ENCODE assay signal across 11 cellular contexts in genomic region chr12:120314220-120314619, GRCh38. TPM values are rescaled to one million over a fixed set of nuclear protein-coding genes. Genes with fewer than 3 reads are reported as not detected.
A peak's percentile ranks its signal among the peaks of the same experiment; 100 is the strongest.
DNase-seq lines count a peak whose midpoint lies in the region; ATAC-seq and TF ChIP-seq lines count a peak whose summit lies in the region.
"Had no signal": no experiment of that assay in that cellular context is flagged by ENCODE, and none has a peak within 500 bp of the region (broad histone marks: within the 10 kb centered on the region; RNA-seq: fewer than 3 reads in every experiment).

No MANE protein-coding gene starts in this region.

- H3K4me1 ChIP-seq in endodermal cell (ENCODE audit: control insufficient read depth, insufficient read depth, low read length) = no peaks in the 10 kb centered on the region
- peaks cover 9 to 21% (median 19%) of the 10 kb centered on the region in 6 donors for H3K4me1 ChIP-seq in spleen

- peak; percentile 15 for DNase-seq in SIG-M5 treated with dmso at 0.1 percent for 504 hours (lab: John Stamatoyannopoulos, UW; ENCODE audit: unreplicated experiment)
- DNase-seq in SIG-M5 (lab: John Stamatoyannopoulos, UW) = no peak
- DNase-seq in NAMALWA (ENCODE audit: low spot score) = peak; percentile 46
- peak; percentile 86 for DNase-seq in endodermal cell
- peak; percentile 4 for DNase-seq in spleen
- DNase-seq in effector CD8-positive, alpha-beta T cell (lab: John Stamatoyannopoulos, UW) = no peak
- DNase-seq in activated naive CD8-positive, alpha-beta T cell treated with anti-CD3 and anti-CD28 coated beads for 36 hours = no peak
- DNase-seq: activated CD4-positive, alpha-beta T cell treated with anti-CD3 and anti-CD28 coated beads, Interleukin-2, amount 50 U/mL, for 48 hours; NCI-H226; substantia nigra had no signal

- no peak for ATAC-seq in GM18520 (IDR thresholded peaks at IDR 0.05; ENCODE audit: unreplicated experiment)

- H3K27me3 Mint-ChIP-seq in endodermal cell (ENCODE audit: insufficient read depth) = peaks cover 2% of the 10 kb centered on the region
- peaks cover 4% of the 10 kb centered on the region for H3K27me3 Mint-ChIP-seq in activated naive CD8-positive, alpha-beta T cell treated with anti-CD3 and anti-CD28 coated beads for 36 hours

- H3K9me3 ChIP-seq in endodermal cell (ENCODE audit: control insufficient read depth, low read length) (no peaks in the 10 kb centered on the region), spleen (no peaks in the 10 kb centered on the region)

- no peak overlapping the region for H3K4me3 Mint-ChIP-seq in endodermal cell
- H3K4me3 Mint-ChIP-seq in activated naive CD8-positive, alpha-beta T cell treated with anti-CD3 and anti-CD28 coated beads for 36 hours = no peak overlapping the region

- WGBS in endodermal cell (ENCODE audit: insufficient coverage in 1 of 2, insufficient read length in 1 of 2), 2 experiments = 52 to 65% methylated on average over 4 to 5 of the region's 5 CpGs
- WGBS in spleen, 5 donors = 57 to 76% (median 74%) methylated on average over 5 of the region's 5 CpGs

- no peak overlapping the region for H3K27ac ChIP-seq in endodermal cell (ENCODE audit: low read depth, low read length)
- H3K27ac ChIP-seq in spleen = no peak overlapping the region

- H3K4me1 Mint-ChIP-seq in endodermal cell = peaks cover 7% of the 10 kb centered on the region
- H3K4me1 Mint-ChIP-seq in activated naive CD8-positive, alpha-beta T cell treated with anti-CD3 and anti-CD28 coated beads for 36 hours = peaks cover 6% of the 10 kb centered on the region

- TF ChIP-seq CTCF in endodermal cell (conservative IDR thresholded peaks at IDR 0.05) (peak; percentile 69), spleen (IDR thresholded peaks at IDR 0.05 in 8 of 11, conservative IDR thresholded peaks at IDR 0.05 in 3 of 11) (no peak)

- intact Hi-C loops in spleen (cut with DNase I; ENCODE audit: low total_unique reads) = no loop called here

- peaks cover 4% of the 10 kb centered on the region for H3K9me3 Mint-ChIP-seq in endodermal cell
- no peaks in the 10 kb centered on the region for H3K9me3 Mint-ChIP-seq in activated naive CD8-positive, alpha-beta T cell treated with anti-CD3 and anti-CD28 coated beads for 36 hours

- no peak for TF ChIP-seq POLR2A in spleen (IDR thresholded peaks at IDR 0.05)

- no peak overlapping the region for H3K27ac Mint-ChIP-seq in endodermal cell
- no peak overlapping the region for H3K27ac Mint-ChIP-seq in activated naive CD8-positive, alpha-beta T cell treated with anti-CD3 and anti-CD28 coated beads for 36 hours

- H3K36me3 Mint-ChIP-seq in endodermal cell (ENCODE audit: low read depth) = no peaks in the 10 kb centered on the region
- no peaks in the 10 kb centered on the region for H3K36me3 Mint-ChIP-seq in activated naive CD8-positive, alpha-beta T cell treated with anti-CD3 and anti-CD28 coated beads for 36 hours

- H3K27me3 ChIP-seq in endodermal cell (ENCODE audit: control insufficient read depth, insufficient read depth, low read length, poor library complexity, severe bottlenecking) = no peaks in the 10 kb centered on the region
- no peaks in the 10 kb centered on the region for H3K27me3 ChIP-seq in spleen (replicated peaks in 1 of 7)

- H3K9ac ChIP-seq in endodermal cell (ENCODE audit: extremely low read depth, low read length, poor library complexity, severe bottlenecking) = no peak overlapping the region

- H3K36me3 ChIP-seq in endodermal cell (ENCODE audit: control insufficient read depth, insufficient read depth, low read length) = no peaks in the 10 kb centered on the region
- H3K36me3 ChIP-seq in spleen = no peaks in the 10 kb centered on the region

- H3K4me3 ChIP-seq in endodermal cell (ENCODE audit: low read length) (no peak overlapping the region), spleen (no peak overlapping the region)

RNA-seq across cellular contexts. Expression of gene SIRT4, which starts 12.1 kb away (rescaled TPM):
- 1 to 10 TPM; 2.3 to 2.7 TPM for total RNA-seq in endodermal cell
- 2.8 TPM for polyA plus RNA-seq in endodermal cell (2013, experiment 1 of 2)
- 4.0 TPM for polyA plus RNA-seq in endodermal cell (2013, experiment 2 of 2)
- total RNA-seq in spleen = 1 to 10 TPM in 6 of 7 donors, under 1 TPM in 1; 0.66 to 2.6 (median 1.7) TPM
- 1 to 10 TPM; 1.2 to 1.4 (median 1.3) TPM for polyA plus RNA-seq in spleen
- total RNA-seq in activated naive CD8-positive, alpha-beta T cell treated with anti-CD3 and anti-CD28 coated beads for 36 hours = 1 to 10 TPM; 1.9 to 2.1 TPM

RNA-seq across cellular contexts. Expression of gene PLA2G1B, which starts 13.4 kb away (rescaled TPM):
- total RNA-seq in endodermal cell (not detected), spleen (1 to 10 TPM in 3 of 7 donors, not detected in 4; 1.1 to 1.9 (median 1.4) TPM)
- polyA plus RNA-seq in endodermal cell (2013, experiment 1 of 2) = not detected
- not detected for polyA plus RNA-seq in endodermal cell (2013, experiment 2 of 2)
- polyA plus RNA-seq in spleen = under 1 TPM; 0.29 to 0.83 (median 0.56) TPM
- total RNA-seq in activated naive CD8-positive, alpha-beta T cell treated with anti-CD3 and anti-CD28 coated beads for 36 hours = not detected

RNA-seq across cellular contexts. Expression of gene RNU4-1, which starts 21.2 kb away (rescaled TPM):
- total RNA-seq in endodermal cell (1,000 to 10,000 TPM; 4,032 to 4,837 TPM), spleen (1,000 to 10,000 TPM in 4 of 7 donors, under 1 TPM in 2, not detected in 1; under 0.01 to 7,358 (median 2,736) TPM)
- 3,234 TPM for polyA plus RNA-seq in endodermal cell (2013, experiment 1 of 2)
- polyA plus RNA-seq in endodermal cell (2013, experiment 2 of 2) = 5,800 TPM
- not detected for polyA plus RNA-seq in spleen
- 100 to 1,000 TPM; 768 to 829 TPM for total RNA-seq in activated naive CD8-positive, alpha-beta T cell treated with anti-CD3 and anti-CD28 coated beads for 36 hours

RNA-seq across cellular contexts. Expression of gene RNU4-2, which starts 22.5 kb away (rescaled TPM):
- total RNA-seq in endodermal cell = 1,000 to 10,000 TPM; 4,079 to 4,491 TPM
- 4,451 TPM for polyA plus RNA-seq in endodermal cell (2013, experiment 1 of 2)
- 8,189 TPM for polyA plus RNA-seq in endodermal cell (2013, experiment 2 of 2)
- over 10,000 TPM in 4 of 7 donors, under 1 TPM in 3; under 0.01 to 20,748 (median 15,186) TPM for total RNA-seq in spleen
- polyA plus RNA-seq in spleen = not detected
- 1,000 to 10,000 TPM; 1,075 to 1,133 TPM for total RNA-seq in activated naive CD8-positive, alpha-beta T cell treated with anti-CD3 and anti-CD28 coated beads for 36 hours

RNA-seq across cellular contexts. Expression of gene PXN, which starts 48.7 kb away (rescaled TPM):
- total RNA-seq in endodermal cell (10 to 100 TPM; 58.4 to 92.7 TPM), spleen (100 to 1,000 TPM in 5 of 7 donors, 10 to 100 TPM in 2; 91.8 to 161 (median 149) TPM)
- polyA plus RNA-seq in endodermal cell (2013, experiment 1 of 2) = 42.1 TPM
- 44.5 TPM for polyA plus RNA-seq in endodermal cell (2013, experiment 2 of 2)
- 10 to 100 TPM; 22.3 to 49.8 (median 35.6) TPM for polyA plus RNA-seq in spleen
- total RNA-seq in activated naive CD8-positive, alpha-beta T cell treated with anti-CD3 and anti-CD28 coated beads for 36 hours = 10 to 100 TPM; 37.1 to 39.2 TPM

Comparison
In these comparisons a context has a peak if more than half of its experiments do, and no peak if none do; other contexts are left out.
1. DNase-seq: peak in SIG-M5 treated with dmso at 0.1 percent for 504 hours (single experiment), NAMALWA (single experiment), endodermal cell (single experiment) and spleen (single experiment); none in SIG-M5 (single experiment), effector CD8-positive, alpha-beta T cell (single experiment) and activated naive CD8-positive, alpha-beta T cell treated with anti-CD3 and anti-CD28 coated beads for 36 hours (single experiment).